8 cellular contexts compared by ENCODE assay signal in the genomic region with DNA sequence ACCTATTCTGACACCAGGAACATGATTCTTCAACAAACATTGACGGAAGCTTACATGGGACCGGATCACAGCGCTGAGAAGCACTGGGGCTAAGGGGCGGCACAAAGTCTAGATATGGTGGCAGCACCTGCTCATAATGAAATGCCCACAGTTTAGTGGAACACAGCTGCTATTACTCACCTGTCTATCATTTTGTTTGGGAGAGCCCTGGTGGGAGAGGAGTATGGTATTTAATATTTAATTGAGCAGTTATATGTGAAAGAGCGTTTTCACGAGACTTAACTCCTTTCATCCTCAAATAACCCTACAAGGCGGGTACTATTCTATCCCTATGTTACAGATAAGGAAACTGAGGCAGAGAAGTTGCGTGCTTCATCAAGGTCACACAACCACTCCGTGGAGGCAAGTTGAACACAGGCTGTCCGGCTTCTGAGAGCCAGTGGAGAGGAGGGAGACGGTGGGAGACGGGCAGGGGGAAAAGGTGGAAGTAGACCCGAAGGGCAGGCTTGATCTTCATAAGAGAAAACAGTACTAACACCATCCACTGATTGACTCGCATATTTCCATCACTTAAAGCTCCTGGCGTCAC. TPM values are rescaled to one million over a fixed set of nuclear protein-coding genes. Genes with fewer than 3 reads are reported as not detected.
DNase-seq lines count a peak whose midpoint lies in the region; ATAC-seq and TF ChIP-seq lines count a peak whose summit lies in the region.

No MANE protein-coding gene starts in this region.

- H3K9me3 ChIP-seq in BE2C, result no peaks in the 10 kb centered on the region

- TF ChIP-seq CTCF in BE2C (IDR thresholded peaks at IDR 0.05; ENCODE audit: low read depth, low read length), result no peak

- peaks cover 7% of the 10 kb centered on the region; the same call in 1 of the 2 replicates for H3K36me3 ChIP-seq in BE2C

- peak overlapping the region; percentile 87 for H3K27ac ChIP-seq in substantia nigra (ENCODE audit: low read depth, low read length, poor library complexity, severe bottlenecking)

- H3K4me1 Mint-ChIP-seq in activated naive CD8-positive, alpha-beta T cell treated with anti-CD3 and anti-CD28 coated beads for 36 hours, result peaks cover 31% of the 10 kb centered on the region

- no peak for DNase-seq in BE2C
- DNase-seq in activated naive CD8-positive, alpha-beta T cell treated with anti-CD3 and anti-CD28 coated beads for 36 hours, result no peak
- peak; percentile 9 for DNase-seq in iPS-NIHi11 (ENCODE audit: low spot score)
- peak in 1 of 49 donors; percentile 35 for DNase-seq in substantia nigra (lab: John Stamatoyannopoulos, UW)
- no peak for DNase-seq in GF-D8 (lab: John Stamatoyannopoulos, UW)
- DNase-seq in NCI-H1436 (lab: John Stamatoyannopoulos, UW), result no peak

- peaks cover 7% of the 10 kb centered on the region for H3K36me3 Mint-ChIP-seq in activated naive CD8-positive, alpha-beta T cell treated with anti-CD3 and anti-CD28 coated beads for 36 hours

- peak overlapping the region; percentile 99 for H3K27ac Mint-ChIP-seq in activated naive CD8-positive, alpha-beta T cell treated with anti-CD3 and anti-CD28 coated beads for 36 hours

- H3K4me3 Mint-ChIP-seq in activated naive CD8-positive, alpha-beta T cell treated with anti-CD3 and anti-CD28 coated beads for 36 hours, result peak overlapping the region; percentile 90

- ATAC-seq in GM19372 (IDR thresholded peaks at IDR 0.05; ENCODE audit: low read depth, unreplicated experiment) (peak; percentile 20), HG03432 (IDR thresholded peaks at IDR 0.05; ENCODE audit: unreplicated experiment) (peak; percentile 11)

- peak overlapping the region; percentile 83 for H3K4me3 ChIP-seq in BE2C (ENCODE audit: low read depth, low read length)

- no peaks in the 10 kb centered on the region for H3K9me3 Mint-ChIP-seq in activated naive CD8-positive, alpha-beta T cell treated with anti-CD3 and anti-CD28 coated beads for 36 hours

- H3K27me3 ChIP-seq in BE2C, result no peaks in the 10 kb centered on the region

- H3K27me3 Mint-ChIP-seq in activated naive CD8-positive, alpha-beta T cell treated with anti-CD3 and anti-CD28 coated beads for 36 hours, result no peaks in the 10 kb centered on the region

- H3K4me1 ChIP-seq in BE2C, result no peaks in the 10 kb centered on the region

RNA-seq across cellular contexts. Expression of gene TSNAX, which starts 0.8 kb away (rescaled TPM):
- polyA plus RNA-seq in BE2C (2012; ENCODE audit: insufficient read depth, insufficient read length, low read depth), result 46.0 TPM
- total RNA-seq in activated naive CD8-positive, alpha-beta T cell treated with anti-CD3 and anti-CD28 coated beads for 36 hours, result 10 to 100 TPM; 48.5 to 48.8 TPM
